ENCODE assay signal across 1 cellular context in the genomic region with DNA sequence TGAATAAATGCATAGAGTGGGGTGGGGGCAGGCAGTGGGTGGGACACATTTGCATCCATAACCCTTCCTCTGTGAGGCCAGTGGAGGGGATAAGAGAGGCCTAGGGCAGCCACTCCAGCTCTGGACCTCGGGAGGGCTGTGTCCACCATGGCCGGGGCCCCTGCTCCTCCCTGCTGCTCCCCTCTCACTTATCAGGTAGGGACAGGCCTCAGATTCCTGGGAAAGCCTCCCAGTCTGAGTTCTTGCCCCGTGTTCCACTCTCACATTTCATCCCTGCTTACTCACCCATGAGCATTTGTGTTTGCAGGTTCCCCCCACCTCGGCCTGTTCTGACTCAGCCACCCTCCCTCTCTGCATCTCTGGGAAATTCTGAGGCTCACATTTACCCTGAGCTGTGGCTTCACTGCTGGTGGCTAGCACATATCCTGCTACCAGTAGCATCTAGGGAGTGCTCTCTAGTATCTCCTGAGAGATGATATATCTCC.
TF ChIP-seq lines count a peak whose summit lies in the region.

No MANE protein-coding gene starts in this region.

TF ChIP-seq in K562, 482 proteins besides CTCF, POLR2A, EP300 and RAD21 (continued from another document and continues in another):
- TF ChIP-seq RREB1 (CRISPR knock-in tag; IDR thresholded peaks at IDR 0.05) (no peak), ATF6 (CRISPR knock-in tag; IDR thresholded peaks at IDR 0.05) (peak; percentile 29; the same call in 1 of the 2 replicates), JUNB (CRISPR knock-in tag; conservative IDR thresholded peaks at IDR 0.05) (0 out of 2 replicates have a peak, but pooled peaks have one; percentile 2), ZNF740 (CRISPR knock-in tag; IDR thresholded peaks at IDR 0.05) (peak; percentile 82), ZNF740 (tag; IDR thresholded peaks at IDR 0.05) (0 out of 4 replicates have a peak, but pooled peaks of 1 of the 2 experiments have one; percentile 59), NCOA6 (IDR thresholded peaks at IDR 0.05) (no peak), SMAD4 (CRISPR knock-in tag; conservative IDR thresholded peaks at IDR 0.05) (peak; percentile 65), ZNF140 (CRISPR knock-in tag; IDR thresholded peaks at IDR 0.05) (no peak), EP400 (IDR thresholded peaks at IDR 0.05) (no peak), ZNF764 (CRISPR knock-in tag; IDR thresholded peaks at IDR 0.05; ENCODE audit: low read depth) (0 out of 2 replicates have a peak, but pooled peaks have one; percentile 3), IRF1 (CRISPR knock-in tag; IDR thresholded peaks at IDR 0.05; ENCODE audit: borderline replicate concordance) (peak; percentile 87; the same call in 1 of the 2 replicates), ZFP30 (CRISPR knock-in tag; IDR thresholded peaks at IDR 0.05; ENCODE audit: borderline replicate concordance) (0 out of 2 replicates have a peak, but pooled peaks have one; percentile 3), ZNF561 (CRISPR knock-in tag; conservative IDR thresholded peaks at IDR 0.05) (0 out of 2 replicates have a peak, but pooled peaks have one; percentile 2), NFE2 (IDR thresholded peaks at IDR 0.05; ENCODE audit: low read depth) (peak; percentile 64), ILF3 (IDR thresholded peaks at IDR 0.05; ENCODE audit: borderline replicate concordance) (no peak), TCF3 (CRISPR knock-in tag; IDR thresholded peaks at IDR 0.05) (peak; percentile 97), ZFP91 (CRISPR knock-in tag; IDR thresholded peaks at IDR 0.05) (0 out of 2 replicates have a peak, but pooled peaks have one; percentile 33), CREM (IDR thresholded peaks at IDR 0.05; ENCODE audit: low read depth) (peak; percentile 19; the same call in 1 of the 2 replicates), POLR2B (IDR thresholded peaks at IDR 0.05; ENCODE audit: low read depth, partially characterized antibody) (no peak), FOXK1 (CRISPR knock-in tag; IDR thresholded peaks at IDR 0.05; ENCODE audit: borderline replicate concordance) (0 out of 2 replicates have a peak, but pooled peaks have one; percentile 78), KLF16 (IDR thresholded peaks at IDR 0.05) (no peak), MAZ (CRISPR knock-in tag; conservative IDR thresholded peaks at IDR 0.05 in 1 of 2, IDR thresholded peaks at IDR 0.05 in 1 of 2) (peak in 1 of 2 experiments; percentile 98; a peak in 2 of 4 replicates), ZNF12 (CRISPR knock-in tag; IDR thresholded peaks at IDR 0.05) (0 out of 2 replicates have a peak, but pooled peaks have one; percentile 26), TGIF2 (CRISPR knock-in tag; IDR thresholded peaks at IDR 0.05) (no peak), SMARCA4 (IDR thresholded peaks at IDR 0.05) (no peak), ZBTB9 (CRISPR knock-in tag; IDR thresholded peaks at IDR 0.05) (peak; percentile 16; the same call in 1 of the 2 replicates), PRMT5 (CRISPR knock-in tag; IDR thresholded peaks at IDR 0.05) (0 out of 2 replicates have a peak, but pooled peaks have one; percentile 12), ZBTB1 (CRISPR knock-in tag; IDR thresholded peaks at IDR 0.05; ENCODE audit: borderline replicate concordance, low read depth) (no peak; the same call in 1 of the 2 replicates), GATA2 (CRISPR knock-in tag; IDR thresholded peaks at IDR 0.05) (peak; percentile 80), ZC3H8 (IDR thresholded peaks at IDR 0.05) (no peak), RHOXF2B (CRISPR knock-in tag; conservative IDR thresholded peaks at IDR 0.05) (no peak), ETV6 (IDR thresholded peaks at IDR 0.05; ENCODE audit: borderline replicate concordance in 1 of 2, low read depth in 2 of 2, low read length in 1 of 2) (no peak), ETV6 (CRISPR knock-in tag; IDR thresholded peaks at IDR 0.05; ENCODE audit: borderline replicate concordance) (0 out of 2 replicates have a peak, but pooled peaks have one; percentile 68)
- TF ChIP-seq, protein P1, sequence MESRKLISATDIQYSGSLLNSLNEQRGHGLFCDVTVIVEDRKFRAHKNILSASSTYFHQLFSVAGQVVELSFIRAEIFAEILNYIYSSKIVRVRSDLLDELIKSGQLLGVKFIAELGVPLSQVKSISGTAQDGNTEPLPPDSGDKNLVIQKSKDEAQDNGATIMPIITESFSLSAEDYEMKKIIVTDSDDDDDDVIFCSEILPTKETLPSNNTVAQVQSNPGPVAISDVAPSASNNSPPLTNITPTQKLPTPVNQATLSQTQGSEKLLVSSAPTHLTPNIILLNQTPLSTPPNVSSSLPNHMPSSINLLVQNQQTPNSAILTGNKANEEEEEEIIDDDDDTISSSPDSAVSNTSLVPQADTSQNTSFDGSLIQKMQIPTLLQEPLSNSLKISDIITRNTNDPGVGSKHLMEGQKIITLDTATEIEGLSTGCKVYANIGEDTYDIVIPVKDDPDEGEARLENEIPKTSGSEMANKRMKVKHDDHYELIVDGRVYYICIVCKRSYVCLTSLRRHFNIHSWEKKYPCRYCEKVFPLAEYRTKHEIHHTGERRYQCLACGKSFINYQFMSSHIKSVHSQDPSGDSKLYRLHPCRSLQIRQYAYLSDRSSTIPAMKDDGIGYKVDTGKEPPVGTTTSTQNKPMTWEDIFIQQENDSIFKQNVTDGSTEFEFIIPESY (CRISPR knock-in tag; IDR thresholded peaks at IDR 0.05) = 0 out of 2 replicates have a peak, but pooled peaks have one; percentile 45
- TF ChIP-seq, protein P2, sequence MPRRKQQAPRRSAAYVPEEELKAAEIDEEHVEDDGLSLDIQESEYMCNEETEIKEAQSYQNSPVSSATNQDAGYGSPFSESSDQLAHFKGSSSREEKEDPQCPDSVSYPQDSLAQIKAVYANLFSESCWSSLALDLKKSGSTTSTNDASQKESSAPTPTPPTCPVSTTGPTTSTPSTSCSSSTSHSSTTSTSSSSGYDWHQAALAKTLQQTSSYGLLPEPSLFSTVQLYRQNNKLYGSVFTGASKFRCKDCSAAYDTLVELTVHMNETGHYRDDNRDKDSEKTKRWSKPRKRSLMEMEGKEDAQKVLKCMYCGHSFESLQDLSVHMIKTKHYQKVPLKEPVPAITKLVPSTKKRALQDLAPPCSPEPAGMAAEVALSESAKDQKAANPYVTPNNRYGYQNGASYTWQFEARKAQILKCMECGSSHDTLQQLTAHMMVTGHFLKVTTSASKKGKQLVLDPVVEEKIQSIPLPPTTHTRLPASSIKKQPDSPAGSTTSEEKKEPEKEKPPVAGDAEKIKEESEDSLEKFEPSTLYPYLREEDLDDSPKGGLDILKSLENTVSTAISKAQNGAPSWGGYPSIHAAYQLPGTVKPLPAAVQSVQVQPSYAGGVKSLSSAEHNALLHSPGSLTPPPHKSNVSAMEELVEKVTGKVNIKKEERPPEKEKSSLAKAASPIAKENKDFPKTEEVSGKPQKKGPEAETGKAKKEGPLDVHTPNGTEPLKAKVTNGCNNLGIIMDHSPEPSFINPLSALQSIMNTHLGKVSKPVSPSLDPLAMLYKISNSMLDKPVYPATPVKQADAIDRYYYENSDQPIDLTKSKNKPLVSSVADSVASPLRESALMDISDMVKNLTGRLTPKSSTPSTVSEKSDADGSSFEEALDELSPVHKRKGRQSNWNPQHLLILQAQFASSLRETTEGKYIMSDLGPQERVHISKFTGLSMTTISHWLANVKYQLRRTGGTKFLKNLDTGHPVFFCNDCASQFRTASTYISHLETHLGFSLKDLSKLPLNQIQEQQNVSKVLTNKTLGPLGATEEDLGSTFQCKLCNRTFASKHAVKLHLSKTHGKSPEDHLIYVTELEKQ (CRISPR knock-in tag; IDR thresholded peaks at IDR 0.05) = peak; percentile 5; the same call in 1 of the 2 replicates
- TF ChIP-seq, protein P3, sequence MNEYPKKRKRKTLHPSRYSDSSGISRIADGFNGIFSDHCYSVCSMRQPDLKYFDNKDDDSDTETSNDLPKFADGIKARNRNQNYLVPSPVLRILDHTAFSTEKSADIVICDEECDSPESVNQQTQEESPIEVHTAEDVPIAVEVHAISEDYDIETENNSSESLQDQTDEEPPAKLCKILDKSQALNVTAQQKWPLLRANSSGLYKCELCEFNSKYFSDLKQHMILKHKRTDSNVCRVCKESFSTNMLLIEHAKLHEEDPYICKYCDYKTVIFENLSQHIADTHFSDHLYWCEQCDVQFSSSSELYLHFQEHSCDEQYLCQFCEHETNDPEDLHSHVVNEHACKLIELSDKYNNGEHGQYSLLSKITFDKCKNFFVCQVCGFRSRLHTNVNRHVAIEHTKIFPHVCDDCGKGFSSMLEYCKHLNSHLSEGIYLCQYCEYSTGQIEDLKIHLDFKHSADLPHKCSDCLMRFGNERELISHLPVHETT (CRISPR knock-in tag; conservative IDR thresholded peaks at IDR 0.05 in 1 of 2, IDR thresholded peaks at IDR 0.05 in 1 of 2) = 0 out of 4 replicates have a peak, but pooled peaks of 1 of the 2 experiments have one; percentile 66
